22 cellular contexts compared by ENCODE assay signal in genomic region chr4:110009526-110009925, GRCh38.
A peak's percentile ranks its signal among the peaks of the same experiment; 100 is the strongest.
DNase-seq lines count a peak whose midpoint lies in the region; ATAC-seq, FAIRE-seq and TF ChIP-seq lines count a peak whose summit lies in the region.
"Had no signal": no experiment of that assay in that cellular context is flagged by ENCODE, and none has a peak within 500 bp of the region (broad histone marks: within the 10 kb centered on the region; RNA-seq: fewer than 3 reads in every experiment).

No MANE protein-coding gene starts in this region.

- TF ChIP-seq EP300 in K562 (IDR thresholded peaks at IDR 0.05; ENCODE audit: low read length) = no peak

- no peaks in the 10 kb centered on the region for H3K79me2 ChIP-seq in K562 (ENCODE audit: control insufficient read depth, insufficient read depth, low read length)

- no peaks in the 10 kb centered on the region for H4K20me1 ChIP-seq in K562 (replicated peaks; ENCODE audit: control insufficient read depth, insufficient read depth, low read length)

- FAIRE-seq in K562 (lab: Jason Lieb, UNC) = no peak
- FAIRE-seq: D721Med, GM12891, GM19239, H54 had no signal

- BruUV-seq in K562 (replicated peaks; lab: Mats Ljungman, UMichigan) = no TSS peak

- H2AFZ ChIP-seq in K562 (ENCODE audit: low read depth, low read length) = no peak overlapping the region

- H3K9ac ChIP-seq in K562 (ENCODE audit: insufficient read depth in 1 of 2, low read depth in 2 of 2, low read length in 2 of 2) = no peak overlapping the region

- no peak overlapping the region for H3K4me3 ChIP-seq in K562
- H3K4me3 ChIP-seq: SJSA1 had no signal

- H3K27ac ChIP-seq in K562 (ENCODE audit: extremely low read depth, low read depth, low read length) = no peak overlapping the region
- H3K27ac ChIP-seq in substantia nigra (ENCODE audit: low read depth, low read length, poor library complexity, severe bottlenecking) = no peak overlapping the region
- H3K27ac ChIP-seq: SJSA1 had no signal

- no peak for TF ChIP-seq RAD21 in K562 (CRISPR knock-in tag; conservative IDR thresholded peaks at IDR 0.05 in 1 of 2, IDR thresholded peaks at IDR 0.05 in 1 of 2)

- no peaks in the 10 kb centered on the region for H3K9me3 ChIP-seq in K562 (replicated peaks; ENCODE audit: control insufficient read depth, insufficient read depth, low read depth, low read length)
- H3K9me3 ChIP-seq: SJSA1 had no signal

- H3K27me3 ChIP-seq in K562 (ENCODE audit: control insufficient read depth in 2 of 2, insufficient read depth in 2 of 2, low read length in 2 of 2) = no peaks in the 10 kb centered on the region
- H3K27me3 ChIP-seq: SJSA1 had no signal

- intact Hi-C loops in K562 (cut with micrococcal nuclease) = loop anchor here (5.0 to 10.0 kb wide), 3 partner anchors 195 to 335 kb away; no protein-coding TSS in a partner anchor

- no peak for TF ChIP-seq CTCF in K562 (IDR thresholded peaks at IDR 0.05 in 2 of 3, conservative IDR thresholded peaks at IDR 0.05 in 1 of 3; ENCODE audit: insufficient read depth in 2 of 3, low read depth in 1 of 3, low read length in 3 of 3)

- TF ChIP-seq POLR2A in K562 (conservative IDR thresholded peaks at IDR 0.05) = no peak

- H3K9me1 ChIP-seq in K562 (ENCODE audit: control insufficient read depth, insufficient read depth, low read length) = no peaks in the 10 kb centered on the region

- in situ Hi-C loops in K562 (cut with MboI) = loop anchor here (10.0 kb wide), 1 partner anchor 315 kb away; no protein-coding TSS in a partner anchor

- POLR2A ChIA-PET in HEK293T (lab: Yijun Ruan, JAX) = interaction anchor here (1.4 kb wide), 1 partner anchor 187 kb away, joined by 4 read pairs; no protein-coding TSS in a partner anchor
- POLR2A ChIA-PET in K562 (lab: Yijun Ruan, JAX) = interaction anchor here (1.8 kb wide), 1 partner anchor 11 kb away, joined by 5 read pairs; no protein-coding TSS in a partner anchor

- 0 out of 5 replicates have a peak, but pooled peaks cover 0 to 2% of the 10 kb centered on the region in 2 experiments for H3K4me1 ChIP-seq in K562 (replicated peaks in 1 of 2; ENCODE audit: control insufficient read depth in 2 of 2, insufficient read depth in 2 of 2, low read length in 2 of 2)
- H3K4me1 ChIP-seq: SJSA1 had no signal

- DNase-seq in COR-L47 (lab: John Stamatoyannopoulos, UW) (peak; percentile 57), HEK293T (ENCODE audit: extremely low spot score) (no peak), NCI-H345 (lab: John Stamatoyannopoulos, UW) (peak; percentile 77), K562 (ENCODE audit: extremely low read depth in 1 of 4, low spot score in 3 of 4) (no peak), substantia nigra (lab: John Stamatoyannopoulos, UW) (no peak)
- no peak for DNase-seq in central memory CD4-positive, alpha-beta T cell
- DNase-seq: C1 segment of cervical spinal cord; CD8-positive, alpha-beta memory T cell; Karpas-422; NCI-H1694; NCI-H2107; NCI-H446 treated with DMSO at 0.1 percent for 48 hours; NCI-H82; SW 1271; T-helper 2 cell had no signal

- CTCF ChIA-PET in HEK293T (lab: Yijun Ruan, JAX) (interaction anchor here (0.6 to 1.3 kb wide), 3 partner anchors 12 to 577 kb away, joined by 3 to 4 read pairs (median 3); no protein-coding TSS in a partner anchor), K562 (lab: Yijun Ruan, JAX; ENCODE audit: low intra/inter-chr PET ratio) (no interaction called here)

- 35% methylated on average over 2 of the region's 2 CpGs for WGBS in K562 (ENCODE audit: insufficient coverage, low coverage, missing lambda C conversion rate)

- no peak for ATAC-seq in K562
- no peak for ATAC-seq in GM21367 (IDR thresholded peaks at IDR 0.05; ENCODE audit: unreplicated experiment)
- ATAC-seq in HG03565 (IDR thresholded peaks at IDR 0.05; ENCODE audit: unreplicated experiment) = no peak

- no peaks in the 10 kb centered on the region for H3K36me3 ChIP-seq in K562 (ENCODE audit: control insufficient read depth, insufficient read depth, low read length)

- no peak overlapping the region for H3K4me2 ChIP-seq in K562 (ENCODE audit: insufficient read depth, low read length)

TF ChIP-seq in HEK293T, 16 proteins besides CTCF, POLR2A, EP300 and RAD21:
- peak; percentile 20; the same call in 1 of the 2 replicates for TF ChIP-seq PKNOX1 (IDR thresholded peaks at IDR 0.05)
- no peak for TF ChIP-seq LEF1 (IDR thresholded peaks at IDR 0.05; ENCODE audit: borderline replicate concordance)
- no peak for TF ChIP-seq NFRKB (IDR thresholded peaks at IDR 0.05)

TF ChIP-seq in K562, 482 proteins besides CTCF, POLR2A, EP300 and RAD21:
- TF ChIP-seq ZNF263 (CRISPR knock-in tag; IDR thresholded peaks at IDR 0.05; ENCODE audit: borderline replicate concordance) (no peak), SP2 (IDR thresholded peaks at IDR 0.05; ENCODE audit: extremely low read depth, low read depth, low read length, poor library complexity, severe bottlenecking) (no peak), NFIC (IDR thresholded peaks at IDR 0.05) (peak; percentile 55), YY1 (IDR thresholded peaks at IDR 0.05; ENCODE audit: borderline replicate concordance in 1 of 3, control insufficient read depth in 1 of 3, extremely low read depth in 1 of 3, insufficient read depth in 3 of 3, insufficient read length in 1 of 3, insufficient replicate concordance in 2 of 3, low read depth in 1 of 3, low read length in 2 of 3) (no peak), POLR2AphosphoS5 (IDR thresholded peaks at IDR 0.05; ENCODE audit: control insufficient read depth, insufficient read depth, low read depth, low read length) (no peak)

Comparison
In these comparisons a context has a peak if more than half of its experiments do, and no peak if none do; other contexts are left out.
1. DNase-seq: peak in COR-L47 (single experiment) and NCI-H345 (single experiment); none in HEK293T (single experiment), K562 (0 of 4), central memory CD4-positive, alpha-beta T cell (single experiment) and substantia nigra (0 of 49).